ENCODE assay signal across 14 cellular contexts in the genomic region with DNA sequence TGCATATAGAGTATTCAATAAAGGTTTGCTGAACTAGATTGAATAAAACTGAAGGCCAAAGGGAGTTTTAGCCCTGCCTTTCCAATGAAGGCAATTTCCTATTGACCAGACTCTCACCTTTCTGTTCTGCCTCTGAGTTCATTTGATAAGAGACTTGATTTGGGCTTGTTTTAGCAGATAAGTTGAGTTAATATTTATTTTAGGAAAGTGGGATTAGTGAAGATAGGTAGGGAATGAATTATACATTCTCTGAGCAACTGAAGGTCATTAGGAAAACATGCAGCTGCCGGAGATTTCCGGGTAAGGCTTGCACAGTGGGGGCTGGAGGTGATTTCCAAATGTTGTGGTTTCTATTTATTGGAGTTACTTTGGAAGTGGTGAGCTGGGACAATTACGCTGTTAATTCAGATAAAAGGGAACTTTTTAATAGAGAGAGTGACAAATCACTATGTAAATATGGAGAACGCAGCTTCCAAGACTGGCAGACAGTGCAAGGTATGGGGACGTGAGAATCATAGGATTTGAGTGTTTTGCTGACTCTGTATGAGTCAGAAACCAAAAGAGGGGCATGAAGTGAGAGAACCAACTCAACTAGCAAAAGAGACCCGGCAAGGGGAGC.
DNase-seq lines count a peak whose midpoint lies in the region; ATAC-seq and TF ChIP-seq lines count a peak whose summit lies in the region.
"Had no signal": no experiment of that assay in that cellular context is flagged by ENCODE, and none has a peak within 500 bp of the region (broad histone marks: within the 10 kb centered on the region; RNA-seq: fewer than 3 reads in every experiment).

No MANE protein-coding gene starts in this region.

- H3K4me3 ChIP-seq in dorsolateral prefrontal cortex = no peak overlapping the region
- H3K4me3 ChIP-seq: gastrocnemius medialis had no signal

- peaks cover 55% of the 10 kb centered on the region for H3K4me1 Mint-ChIP-seq in endothelial cell (ENCODE audit: unreplicated experiment)
- peaks cover 15% of the 10 kb centered on the region for H3K4me1 Mint-ChIP-seq in T-helper 2 cell treated with Interferon-gamma antibody and Interleukin-4, amounts not matched to agents 5 μg/mL and 100 μg/mL, for 36 hours (ENCODE audit: low read depth)

- no peak for ATAC-seq in GM18909 (IDR thresholded peaks at IDR 0.05; ENCODE audit: poor library complexity, unreplicated experiment)
- ATAC-seq: gastrocnemius medialis had no signal

- H3K36me3 Mint-ChIP-seq in endothelial cell (ENCODE audit: low read depth, unreplicated experiment) = no peaks in the 10 kb centered on the region
- H3K36me3 Mint-ChIP-seq in T-helper 2 cell treated with Interferon-gamma antibody and Interleukin-4, amounts not matched to agents 5 μg/mL and 100 μg/mL, for 36 hours (ENCODE audit: low read depth) = no peaks in the 10 kb centered on the region

- no peaks in the 10 kb centered on the region for H3K27me3 Mint-ChIP-seq in endothelial cell (ENCODE audit: unreplicated experiment)
- no peaks in the 10 kb centered on the region for H3K27me3 Mint-ChIP-seq in T-helper 2 cell treated with Interferon-gamma antibody and Interleukin-4, amounts not matched to agents 5 μg/mL and 100 μg/mL, for 36 hours (ENCODE audit: low read depth)
- H3K27me3 Mint-ChIP-seq: stimulated activated naive CD8-positive, alpha-beta T cell treated with anti-CD3 and anti-CD28 coated beads, Interleukin-15, Interleukin-2, amounts not matched to agents 100 ng/mL and 50 ng/mL, for 24 hours had no signal

- intact Hi-C loops in dorsolateral prefrontal cortex (cut with DNase I) (no loop called here), head of caudate nucleus (cut with DNase I) (no loop called here)

- H3K27ac Mint-ChIP-seq in endothelial cell (ENCODE audit: unreplicated experiment) = peak overlapping the region; percentile 22
- no peak overlapping the region for H3K27ac Mint-ChIP-seq in T-helper 2 cell treated with Interferon-gamma antibody and Interleukin-4, amounts not matched to agents 5 μg/mL and 100 μg/mL, for 36 hours
- H3K27ac Mint-ChIP-seq: CD14-positive monocyte; stimulated activated naive CD8-positive, alpha-beta T cell treated with anti-CD3 and anti-CD28 coated beads, Interleukin-15, Interleukin-2, amounts not matched to agents 100 ng/mL and 50 ng/mL, for 24 hours had no signal

- no peak overlapping the region for H3K4me3 Mint-ChIP-seq in endothelial cell (ENCODE audit: unreplicated experiment)
- no peak overlapping the region for H3K4me3 Mint-ChIP-seq in T-helper 2 cell treated with Interferon-gamma antibody and Interleukin-4, amounts not matched to agents 5 μg/mL and 100 μg/mL, for 36 hours
- H3K4me3 Mint-ChIP-seq: CD14-positive monocyte; stimulated activated naive CD8-positive, alpha-beta T cell treated with anti-CD3 and anti-CD28 coated beads, Interleukin-15, Interleukin-2, amounts not matched to agents 100 ng/mL and 50 ng/mL, for 24 hours had no signal

- H3K9me3 Mint-ChIP-seq in endothelial cell (ENCODE audit: unreplicated experiment) = no peaks in the 10 kb centered on the region
- no peaks in the 10 kb centered on the region for H3K9me3 Mint-ChIP-seq in T-helper 2 cell treated with Interferon-gamma antibody and Interleukin-4, amounts not matched to agents 5 μg/mL and 100 μg/mL, for 36 hours
- H3K9me3 Mint-ChIP-seq: stimulated activated naive CD8-positive, alpha-beta T cell treated with anti-CD3 and anti-CD28 coated beads, Interleukin-15, Interleukin-2, amounts not matched to agents 100 ng/mL and 50 ng/mL, for 24 hours had no signal

- H3K27me3 ChIP-seq in dorsolateral prefrontal cortex = no peaks in the 10 kb centered on the region
- H3K27me3 ChIP-seq: gastrocnemius medialis had no signal

- H3K27ac ChIP-seq in dorsolateral prefrontal cortex = peak overlapping the region in 1 of 59 donors; percentile 74
- H3K27ac ChIP-seq: gastrocnemius medialis had no signal

- TF ChIP-seq CTCF in endothelial cell (IDR thresholded peaks at IDR 0.05; ENCODE audit: unreplicated experiment) = no peak
- TF ChIP-seq CTCF in dorsolateral prefrontal cortex (IDR thresholded peaks at IDR 0.05 in 54 of 56, conservative IDR thresholded peaks at IDR 0.05 in 2 of 56; ENCODE audit: low read depth in 1 of 56, partially characterized antibody in 56 of 56) = no peak

- DNase-seq in EH (ENCODE audit: low read depth) = peak; percentile 48
- DNase-seq in NCI-H748 treated with DMSO at 0.1 percent for 48 hours (lab: John Stamatoyannopoulos, UW) = peak; percentile 37
- no peak for DNase-seq in endothelial cell (ENCODE audit: low spot score)
- peak; percentile 41 for DNase-seq in pulmonary artery endothelial cell (ENCODE audit: low read depth, low spot score)
- DNase-seq in dorsolateral prefrontal cortex = no peak
- no peak for DNase-seq in head of caudate nucleus
- DNase-seq in T-helper 2 cell treated with Interferon-gamma antibody and Interleukin-4, amounts not matched to agents 5 μg/mL and 100 μg/mL, for 36 hours (ENCODE audit: low spot score) = no peak
- DNase-seq: activated CD8-positive, alpha-beta memory T cell treated with anti-CD3 and anti-CD28 coated beads, Interleukin-2, amount 50 U/mL, for 48 hours; gastrocnemius medialis; NCI-H526; SIG-M5 had no signal

Comparison
In these comparisons a context has a peak if more than half of its experiments do, and no peak if none do; other contexts are left out.
1. DNase-seq: peak in EH (single experiment), NCI-H748 treated with DMSO at 0.1 percent for 48 hours (single experiment) and pulmonary artery endothelial cell (single experiment); none in endothelial cell (single experiment), dorsolateral prefrontal cortex (0 of 10), head of caudate nucleus (0 of 42) and T-helper 2 cell treated with Interferon-gamma antibody and Interleukin-4, amounts not matched to agents 5 μg/mL and 100 μg/mL, for 36 hours (single experiment).